15 cellular contexts compared by ENCODE assay signal in the genomic region with DNA sequence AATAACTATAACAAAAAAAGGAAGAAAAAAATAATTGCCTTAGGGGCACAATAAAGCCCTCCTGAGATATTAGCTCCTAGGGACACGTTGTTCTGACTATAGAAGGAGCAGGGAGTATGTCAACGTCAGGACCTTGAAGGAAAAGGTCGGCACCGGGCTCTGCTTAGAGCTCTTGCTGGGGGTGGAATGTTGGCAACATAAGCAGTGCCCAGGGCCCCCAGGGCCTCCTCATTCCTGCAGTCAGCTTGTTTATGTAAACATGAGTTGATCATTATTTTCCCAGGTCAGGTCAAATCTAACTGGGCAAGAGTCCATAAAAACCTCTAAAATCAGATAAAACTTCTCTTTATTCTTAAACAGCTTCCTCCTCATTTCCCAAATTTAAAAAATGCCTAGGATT. TPM values are rescaled to one million over a fixed set of nuclear protein-coding genes. Genes with fewer than 3 reads are reported as not detected.
DNase-seq lines count a peak whose midpoint lies in the region; ATAC-seq, FAIRE-seq and TF ChIP-seq lines count a peak whose summit lies in the region.
"Had no signal": no experiment of that assay in that cellular context is flagged by ENCODE, and none has a peak within 500 bp of the region (broad histone marks: within the 10 kb centered on the region; RNA-seq: fewer than 3 reads in every experiment).

No MANE protein-coding gene starts in this region.

- POLR2A ChIA-PET in BJ (lab: Charles Lee), result interaction anchor here (0.5 kb wide), 1 partner anchor 254 kb away, joined by 3 read pairs; no protein-coding TSS in a partner anchor
- POLR2A ChIA-PET in Panc1 (lab: Charles Lee), result no interaction called here

- no TSS peak for BruUV-seq in Panc1 (replicated peaks; lab: Mats Ljungman, UMichigan)

- peaks cover 39% of the 10 kb centered on the region for H3K4me1 Mint-ChIP-seq in osteocyte (ENCODE audit: unreplicated experiment)
- H3K4me1 Mint-ChIP-seq: activated B cell treated with CpG ODN at 0.5 μM for 24 hours had no signal

- peaks cover 9% of the 10 kb centered on the region for H3K36me3 ChIP-seq in BJ (ENCODE audit: control insufficient read depth, insufficient read depth, low read length)
- H3K36me3 ChIP-seq in Panc1 (ENCODE audit: control insufficient read depth, insufficient read depth, low read length), result no peaks in the 10 kb centered on the region; the same call in 1 of the 2 replicates

- H3K4me1 ChIP-seq in Panc1 (ENCODE audit: control insufficient read depth, insufficient read depth, low read length), result peaks cover 35% of the 10 kb centered on the region

- in situ Hi-C loops in Panc1 (cut with HindIII; ENCODE audit: low pct_unique_long_range_greater_than_20kb, low sequenced_read_pairs), result no loop called here

- no peak for FAIRE-seq in GM12891 (lab: Jason Lieb, UNC)
- FAIRE-seq: bronchial epithelial cell had no signal

- CTCF ChIA-PET in BJ (lab: Yijun Ruan, JAX) (interaction anchor here (1.0 to 3.3 kb wide), 4 partner anchors 9 to 15 kb away, joined by 3 to 17 read pairs (median 5); no protein-coding TSS in a partner anchor), Panc1 (lab: Charles Lee) (interaction anchor here (1.2 kb wide), 1 partner anchor 14 kb away, joined by 4 read pairs; no protein-coding TSS in a partner anchor)

- TF ChIP-seq POLR2A in GM18505 (IDR thresholded peaks at IDR 0.05; ENCODE audit: borderline replicate concordance, extremely low read depth, insufficient read depth, insufficient read length) (no peak), GM12891 (IDR thresholded peaks at IDR 0.05; ENCODE audit: low read depth, low read length) (no peak)

- H3K27me3 Mint-ChIP-seq in osteocyte (ENCODE audit: unreplicated experiment), result no peaks in the 10 kb centered on the region
- H3K27me3 Mint-ChIP-seq: activated B cell treated with CpG ODN at 0.5 μM for 24 hours had no signal

- no peak overlapping the region for H3K4me3 Mint-ChIP-seq in osteocyte (ENCODE audit: unreplicated experiment)
- H3K4me3 Mint-ChIP-seq: activated B cell treated with CpG ODN at 0.5 μM for 24 hours had no signal

- peak overlapping the region; percentile 73 for H3K27ac Mint-ChIP-seq in osteocyte (ENCODE audit: unreplicated experiment)
- H3K27ac Mint-ChIP-seq: activated B cell treated with CpG ODN at 0.5 μM for 24 hours; activated T-helper 2 cell treated with anti-CD3 and anti-CD28 coated beads, Interferon-gamma antibody, Interleukin-2, Interleukin-4, amounts not matched to agents 10 μg/mL and 5 μg/mL and 100 μg/mL, durations not matched to agents 14 hours and 24 hours and 36 hours had no signal

- H3K36me3 Mint-ChIP-seq in osteocyte (ENCODE audit: unreplicated experiment), result peaks cover 31% of the 10 kb centered on the region

- H3K9me3 ChIP-seq in Panc1 (ENCODE audit: control insufficient read depth, insufficient read depth, low read depth, low read length), result no peaks in the 10 kb centered on the region
- H3K9me3 ChIP-seq: vagina had no signal

- intact Hi-C loops in Panc1 (cut with micrococcal nuclease; ENCODE audit: unreplicated experiment), result no loop called here

- H3K4me3 ChIP-seq in BJ (ENCODE audit: low read depth, low read length) (no peak overlapping the region), Panc1 (ENCODE audit: low read depth in 2 of 2, low read length in 2 of 2) (no peak overlapping the region), foreskin fibroblast (ENCODE audit: low read depth in 1 of 2, low read length in 2 of 2) (no peak overlapping the region)
- H3K4me3 ChIP-seq: skin epidermis, vagina had no signal

- TF ChIP-seq CTCF in BJ (IDR thresholded peaks at IDR 0.05; ENCODE audit: insufficient read depth, low read depth, low read length), result no peak
- TF ChIP-seq CTCF in Panc1 (IDR thresholded peaks at IDR 0.05), result no peak
- no peak for TF ChIP-seq CTCF in foreskin fibroblast (IDR thresholded peaks at IDR 0.05; ENCODE audit: low read depth, low read length)
- no peak for TF ChIP-seq CTCF in osteocyte (IDR thresholded peaks at IDR 0.05)

- ATAC-seq in Panc1 (peak; percentile 94), HG02763 (IDR thresholded peaks at IDR 0.05; ENCODE audit: unreplicated experiment) (no peak), GM18505 (IDR thresholded peaks at IDR 0.05; ENCODE audit: unreplicated experiment) (no peak)

- no peaks in the 10 kb centered on the region for H3K27me3 ChIP-seq in BJ (ENCODE audit: control insufficient read depth, insufficient read depth, low read length)
- no peaks in the 10 kb centered on the region for H3K27me3 ChIP-seq in Panc1 (ENCODE audit: control insufficient read depth, insufficient read depth, low read length)
- H3K27me3 ChIP-seq: vagina had no signal

- no peaks in the 10 kb centered on the region for H3K9me3 Mint-ChIP-seq in osteocyte (ENCODE audit: unreplicated experiment)
- H3K9me3 Mint-ChIP-seq: activated B cell treated with CpG ODN at 0.5 μM for 24 hours; activated T-helper 2 cell treated with anti-CD3 and anti-CD28 coated beads, Interferon-gamma antibody, Interleukin-2, Interleukin-4, amounts not matched to agents 10 μg/mL and 5 μg/mL and 100 μg/mL, durations not matched to agents 14 hours and 24 hours and 36 hours had no signal

- H3K27ac ChIP-seq in Panc1 (ENCODE audit: low read length), result 0 out of 2 replicates have a peak overlapping the region, but pooled peaks have one; percentile 36
- H3K27ac ChIP-seq: vagina had no signal

- DNase-seq in BJ (ENCODE audit: low read depth) (peak; percentile 23), Panc1 (ENCODE audit: low read depth, low spot score) (no peak), foreskin fibroblast (peak; percentile 40 to 50), osteocyte (ENCODE audit: extremely low spot score, unreplicated experiment) (no peak), NCI-H187 treated with DMSO at 0.1 percent for 48 hours (lab: John Stamatoyannopoulos, UW) (no peak), GM12891 (ENCODE audit: insufficient read length, low spot score) (no peak)
- DNase-seq: activated B cell treated with CpG ODN at 0.5 μM for 24 hours, NCI-H446, SHP77 had no signal

TF ChIP-seq in GM12891, 5 proteins besides CTCF, POLR2A, EP300 and RAD21:
- no peak for TF ChIP-seq POU2F2 (IDR thresholded peaks at IDR 0.05; ENCODE audit: low read depth, low read length)
- no peak for TF ChIP-seq TAF1 (IDR thresholded peaks at IDR 0.05; ENCODE audit: low read depth, low read length)
- no peak for TF ChIP-seq PAX5 (IDR thresholded peaks at IDR 0.05; ENCODE audit: insufficient read depth, low read length, severe bottlenecking)
- TF ChIP-seq POLR2AphosphoS5 (IDR thresholded peaks at IDR 0.05; ENCODE audit: low read depth, low read length), result no peak
- no peak for TF ChIP-seq SPI1 (IDR thresholded peaks at IDR 0.05; ENCODE audit: low read depth, low read length)

RNA-seq across cellular contexts. Expression of a gene that starts 54.5 kb away (rescaled TPM):
- 90.8 and 130 TPM in 2 replicates for polyA plus RNA-seq in BJ (2011; rRNA removed)
- 330 and 436 TPM in 2 replicates for polyA minus RNA-seq in BJ (2011; rRNA and poly(A)+ RNA removed)
- 89.6 TPM for total RNA-seq in Panc1 (2021; ENCODE audit: unreplicated experiment)
- 112 TPM for polyA plus RNA-seq in Panc1 (2012; ENCODE audit: insufficient read length)
- total RNA-seq in osteocyte, result 117 and 136 TPM in 2 replicates
- 30.4 TPM for polyA plus RNA-seq in GM12891 (2012; ENCODE audit: low read depth, missing spikeins)

Comparison
In these comparisons a context has a peak if more than half of its experiments do, and no peak if none do; other contexts are left out.
1. DNase-seq: peak in BJ (single experiment) and foreskin fibroblast (2 of 2); none in Panc1 (single experiment), osteocyte (single experiment), NCI-H187 treated with DMSO at 0.1 percent for 48 hours (single experiment) and GM12891 (single experiment).